25 cellular contexts compared by ENCODE assay signal in the genomic region with DNA sequence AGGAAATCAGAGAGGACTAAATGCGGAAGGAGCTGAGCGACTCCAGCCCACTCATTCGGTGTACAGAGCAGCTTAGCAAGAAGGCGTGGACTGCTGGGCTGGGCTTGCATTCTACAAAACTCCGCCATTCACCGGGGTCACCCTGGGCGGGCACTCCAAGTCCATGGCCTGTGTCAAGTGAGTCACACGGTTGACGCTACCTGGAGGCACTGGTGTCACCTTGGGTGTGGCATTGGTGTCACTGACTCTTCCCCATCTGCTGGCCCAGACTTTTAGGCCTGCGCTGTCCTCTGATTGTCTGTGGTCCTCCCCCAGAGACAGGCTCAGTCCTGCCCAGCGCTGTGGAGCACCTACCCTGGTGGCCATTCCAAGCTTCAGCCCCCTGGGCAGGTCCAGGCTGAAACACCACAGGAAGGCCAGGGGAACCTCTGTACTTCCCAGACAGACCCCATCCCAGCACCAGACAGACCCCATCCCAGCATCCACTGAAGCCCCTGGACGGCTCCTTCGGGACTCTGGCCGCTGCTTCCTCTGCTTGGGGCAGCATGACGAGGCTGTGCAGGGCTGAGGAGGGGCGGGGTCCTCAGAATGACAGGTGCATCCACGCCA. TPM values are rescaled to one million over a fixed set of nuclear protein-coding genes. Genes with fewer than 3 reads are reported as not detected.
DNase-seq lines count a peak whose midpoint lies in the region; ATAC-seq and TF ChIP-seq lines count a peak whose summit lies in the region.
"Had no signal": no experiment of that assay in that cellular context is flagged by ENCODE, and none has a peak within 500 bp of the region (broad histone marks: within the 10 kb centered on the region; RNA-seq: fewer than 3 reads in every experiment).

No MANE protein-coding gene starts in this region.

- H3K27me3 ChIP-seq in PC-3 (ENCODE audit: low read length) (peaks cover 8% of the 10 kb centered on the region; the same call in 1 of the 2 replicates), hepatocyte (peaks cover 2% of the 10 kb centered on the region), prostate gland (replicated peaks; ENCODE audit: insufficient read depth) (peaks cover 4% of the 10 kb centered on the region)

- H3K9me3 Mint-ChIP-seq in Calu3 (ENCODE audit: low read depth, unreplicated experiment), result no peaks in the 10 kb centered on the region
- H3K9me3 Mint-ChIP-seq: activated naive CD4-positive, alpha-beta T cell treated with anti-CD3 and anti-CD28 coated beads, Interleukin-2, amount 10 ng/mL, durations not matched to agents 7 days and 5 days; activated T-cell treated with anti-CD3 and anti-CD28 coated beads, Interleukin-2, amount 50 U/mL, for 4 hours; IgD-negative memory B cell; type B pancreatic cell had no signal

- H3K79me2 ChIP-seq in PC-3 (ENCODE audit: low read length), result no peaks in the 10 kb centered on the region
- no peaks in the 10 kb centered on the region for H3K79me2 ChIP-seq in hepatocyte

- H3K4me3 ChIP-seq in PC-3 (ENCODE audit: low read length), result no peak overlapping the region
- no peak overlapping the region for H3K4me3 ChIP-seq in hepatocyte
- H3K4me3 ChIP-seq in prostate gland, result no peak overlapping the region

- peaks cover 11% of the 10 kb centered on the region for H3K4me1 Mint-ChIP-seq in Calu3 (ENCODE audit: low read depth, unreplicated experiment)
- H3K4me1 Mint-ChIP-seq: activated naive CD4-positive, alpha-beta T cell treated with anti-CD3 and anti-CD28 coated beads, Interleukin-2, amount 10 ng/mL, durations not matched to agents 7 days and 5 days had no signal

- H3K4me3 Mint-ChIP-seq in Calu3 (ENCODE audit: low read depth, unreplicated experiment), result peak overlapping the region; percentile 64
- H3K4me3 Mint-ChIP-seq: activated naive CD4-positive, alpha-beta T cell treated with anti-CD3 and anti-CD28 coated beads, Interleukin-2, amount 10 ng/mL, durations not matched to agents 7 days and 5 days; activated T-cell treated with anti-CD3 and anti-CD28 coated beads, Interleukin-2, amount 50 U/mL, for 4 hours; type B pancreatic cell had no signal

- H2AFZ ChIP-seq in PC-3 (ENCODE audit: low read length), result no peak overlapping the region
- no peak overlapping the region for H2AFZ ChIP-seq in hepatocyte

- no peaks in the 10 kb centered on the region for H3K36me3 ChIP-seq in PC-3 (ENCODE audit: low read depth, low read length)
- H3K36me3 ChIP-seq in hepatocyte (replicated peaks; ENCODE audit: insufficient read depth, low read depth), result no peaks in the 10 kb centered on the region
- H3K36me3 ChIP-seq in prostate gland, result no peaks in the 10 kb centered on the region

- H3K27me3 Mint-ChIP-seq in Calu3 (ENCODE audit: unreplicated experiment), result peaks cover 17% of the 10 kb centered on the region

- H3K4me2 ChIP-seq in PC-3 (ENCODE audit: low read length) (no peak overlapping the region), hepatocyte (no peak overlapping the region)

- no peak overlapping the region for H3K9ac ChIP-seq in PC-3 (ENCODE audit: low read length)

- TF ChIP-seq POLR2A in prostate gland (IDR thresholded peaks at IDR 0.05), result no peak

- H3K9me2 ChIP-seq in PC-3 (replicated peaks; ENCODE audit: low read length) (no peaks in the 10 kb centered on the region), hepatocyte (replicated peaks; ENCODE audit: insufficient read depth) (no peaks in the 10 kb centered on the region)

- no peaks in the 10 kb centered on the region for H3K9me3 ChIP-seq in PC-3 (ENCODE audit: low read length)
- H3K9me3 ChIP-seq in hepatocyte (ENCODE audit: low read depth), result no peaks in the 10 kb centered on the region
- no peaks in the 10 kb centered on the region for H3K9me3 ChIP-seq in prostate gland

- H3K27ac ChIP-seq in PC-3 (ENCODE audit: low read length) (no peak overlapping the region), hepatocyte (no peak overlapping the region), prostate gland (no peak overlapping the region)

- BruUV-seq in Calu3 (replicated peaks; lab: Mats Ljungman, UMichigan), result no TSS peak
- no TSS peak for BruUV-seq in PC-3 (replicated peaks; lab: Mats Ljungman, UMichigan)

- ATAC-seq in PC-3, result peak; percentile 31
- no peak for ATAC-seq in GM18867 (IDR thresholded peaks at IDR 0.05; ENCODE audit: unreplicated experiment)
- ATAC-seq: activated T-cell treated with anti-CD3 and anti-CD28 coated beads, Interleukin-2, amount 50 U/mL, for 4 hours; left ventricle myocardium superior had no signal

- no peaks in the 10 kb centered on the region for H3F3A ChIP-seq in PC-3 (ENCODE audit: low read length, unreplicated experiment)

- H4K20me1 ChIP-seq in PC-3 (ENCODE audit: low read length) (no peaks in the 10 kb centered on the region), hepatocyte (ENCODE audit: insufficient read depth, poor library complexity, severe bottlenecking) (no peaks in the 10 kb centered on the region)

- no peaks in the 10 kb centered on the region for H3K36me3 Mint-ChIP-seq in Calu3 (ENCODE audit: insufficient read depth, unreplicated experiment)
- H3K36me3 Mint-ChIP-seq: activated naive CD4-positive, alpha-beta T cell treated with anti-CD3 and anti-CD28 coated beads, Interleukin-2, amount 10 ng/mL, durations not matched to agents 7 days and 5 days; IgD-negative memory B cell; type B pancreatic cell had no signal

- WGBS in hepatocyte (ENCODE audit: low lambda C conversion rate, missing lambda C conversion rate), result 89% methylated on average over 17 of the region's 17 CpGs
- 81% methylated on average over 16 of the region's 17 CpGs for WGBS in prostate gland

- POLR2A ChIA-PET in PC-3 (lab: Charles Lee; ENCODE audit: unreplicated experiment), result no interaction called here

- intact Hi-C loops in Calu3 (cut with micrococcal nuclease; ENCODE audit: unreplicated experiment) (loop anchor here (2.0 kb wide), 1 partner anchor 42 kb away; no protein-coding TSS in a partner anchor), PC-3 (cut with micrococcal nuclease) (no loop called here), posterior vena cava (cut with DNase I) (no loop called here), prostate gland (cut with DNase I) (no loop called here)

- H3K4me1 ChIP-seq in PC-3 (ENCODE audit: insufficient read depth, low read length), result no peaks in the 10 kb centered on the region
- no peaks in the 10 kb centered on the region for H3K4me1 ChIP-seq in hepatocyte (ENCODE audit: insufficient read depth)
- no peaks in the 10 kb centered on the region for H3K4me1 ChIP-seq in prostate gland (replicated peaks)

- H3K27ac Mint-ChIP-seq in Calu3 (ENCODE audit: unreplicated experiment), result peak overlapping the region; percentile 49
- H3K27ac Mint-ChIP-seq: activated naive CD4-positive, alpha-beta T cell treated with anti-CD3 and anti-CD28 coated beads, Interleukin-2, amount 10 ng/mL, durations not matched to agents 7 days and 5 days; type B pancreatic cell had no signal

- TF ChIP-seq CTCF in Calu3 (IDR thresholded peaks at IDR 0.05; ENCODE audit: unreplicated experiment), result no peak
- TF ChIP-seq CTCF in PC-3 (conservative IDR thresholded peaks at IDR 0.05; ENCODE audit: low read depth, low read length), result no peak
- no peak for TF ChIP-seq CTCF in hepatocyte (IDR thresholded peaks at IDR 0.05; ENCODE audit: poor library complexity)
- no peak for TF ChIP-seq CTCF in prostate gland (IDR thresholded peaks at IDR 0.05)

- DNase-seq in Calu3, result peak; percentile 66
- DNase-seq in PC-3, result no peak
- DNase-seq in hepatocyte (ENCODE audit: low spot score), result peak; percentile 35
- DNase-seq in posterior vena cava (ENCODE audit: low spot score), result peak; percentile 55
- no peak for DNase-seq in prostate gland (ENCODE audit: low spot score)
- no peak for DNase-seq in SK-N-DZ (ENCODE audit: low spot score)
- DNase-seq: activated CD4-positive, alpha-beta T cell treated with anti-CD3 and anti-CD28 coated beads for 1 hour; activated CD8-positive, alpha-beta memory T cell treated with anti-CD3 and anti-CD28 coated beads for 24 hours; activated naive CD4-positive, alpha-beta T cell treated with anti-CD3 and anti-CD28 coated beads, Interleukin-2, amount 10 ng/mL, durations not matched to agents 7 days and 5 days; activated T-cell treated with anti-CD3 and anti-CD28 coated beads, Interleukin-2, amount 50 U/mL, for 4 hours; C1 segment of cervical spinal cord; H7; head of caudate nucleus; left ventricle myocardium superior; NCI-H2171 treated with DMSO at 0.1 percent for 48 hours; NCI-H526; retina; SHP77; stimulated activated CD4-positive, alpha-beta T cell treated with anti-CD3 and anti-CD28 coated beads, Interleukin-15, amount 100 ng/mL, for 24 hours; stimulated activated CD8-positive, alpha-beta memory T cell treated with anti-CD3 and anti-CD28 coated beads, Interleukin-4, amount 100 ng/mL, for 48 hours had no signal

- CTCF ChIA-PET in Calu3 (lab: Charles Lee), result interaction anchor here (0.7 to 1.8 kb wide), 3 partner anchors 14 to 125 kb away, joined by 3 to 7 read pairs (median 4); no protein-coding TSS in a partner anchor
- CTCF ChIA-PET in PC-3 (lab: Charles Lee), result no interaction called here

RNA-seq across cellular contexts. Expression of gene CNPY1, which starts 30.6 kb away (rescaled TPM):
- not detected in 2 replicates for total RNA-seq in Calu3 (2022)
- total RNA-seq in PC-3 (2014; rRNA removed), result not detected in 2 replicates
- not detected in 2 replicates for total RNA-seq in hepatocyte
- polyA plus RNA-seq in hepatocyte, result not detected in 2 replicates
- total RNA-seq in posterior vena cava, result not detected
- not detected for total RNA-seq in prostate gland
- not detected in 2 replicates for polyA plus RNA-seq in SK-N-DZ (2014; cell fraction: cytosol; rRNA removed)
- polyA plus RNA-seq in SK-N-DZ (2014; cell fraction: nucleus; rRNA removed), result not detected in 2 replicates
- total RNA-seq: activated T-cell treated with anti-CD3 and anti-CD28 coated beads, Interleukin-2, amount 50 U/mL, for 4 hours; dermis microvascular lymphatic vessel endothelial cell; left ventricle myocardium superior; MCF 10A had no signal
- polyA plus RNA-seq: IgD-negative memory B cell had no signal

Comparison
In these comparisons a context has a peak if more than half of its experiments do, and no peak if none do; other contexts are left out.
1. DNase-seq: peak in Calu3 (single experiment), hepatocyte (single experiment) and posterior vena cava (single experiment); none in PC-3 (single experiment), prostate gland (single experiment) and SK-N-DZ (single experiment).